ENCODE assay signal across 18 cellular contexts in genomic region chr7:141151726-141152125, GRCh38.
"Had no signal": no experiment of that assay in that cellular context is flagged by ENCODE, and none has a peak within 500 bp of the region (broad histone marks: within the 10 kb centered on the region; RNA-seq: fewer than 3 reads in every experiment).

No MANE protein-coding gene starts in this region.

- H3K9me3 Mint-ChIP-seq: immature natural killer cell, nephron progenitor cell had no signal

- H3K27ac ChIP-seq: esophagus squamous epithelium, gastroesophageal sphincter, neutrophil, spleen, tibial artery, upper lobe of left lung, vagina had no signal

- DNase-seq: esophagus squamous epithelium; foreskin fibroblast; immature natural killer cell; left cardiac atrium; left ventricle myocardium superior; nephron progenitor cell; posterior cingulate gyrus; spleen; stimulated activated CD4-positive, alpha-beta T cell treated with anti-CD3 and anti-CD28 coated beads, Interleukin-15, amount 100 ng/mL, for 24 hours; stimulated activated CD4-positive, alpha-beta T cell treated with anti-CD3 and anti-CD28 coated beads, Interleukin-1b, Interleukin-23, amount 100 ng/mL, for 48 hours; stimulated activated CD4-positive, alpha-beta T cell treated with anti-CD3 and anti-CD28 coated beads, Interleukin-4, amount 100 ng/mL, for 24 hours; stimulated activated naive CD4-positive, alpha-beta T cell; tibial artery had no signal

- H3K36me3 ChIP-seq: esophagus squamous epithelium, gastroesophageal sphincter, neutrophil, spleen, tibial artery, upper lobe of left lung, vagina had no signal

- H3K4me3 ChIP-seq: esophagus squamous epithelium, gastroesophageal sphincter, spleen, tibial artery, upper lobe of left lung, vagina had no signal

- H3K4me1 Mint-ChIP-seq: immature natural killer cell, nephron progenitor cell had no signal

- H3K27me3 ChIP-seq: esophagus squamous epithelium, gastroesophageal sphincter, neutrophil, spleen, tibial artery, upper lobe of left lung, vagina had no signal

- H3K27ac Mint-ChIP-seq: immature natural killer cell, nephron progenitor cell had no signal

- H3K9me3 ChIP-seq: esophagus squamous epithelium, neutrophil, tibial artery, upper lobe of left lung, vagina had no signal

- H3K4me3 Mint-ChIP-seq: immature natural killer cell, nephron progenitor cell had no signal

- ATAC-seq: gastroesophageal sphincter, left cardiac atrium, left ventricle myocardium superior, sciatic nerve had no signal

- H3K4me1 ChIP-seq: esophagus squamous epithelium, gastroesophageal sphincter, spleen, tibial artery, upper lobe of left lung, vagina had no signal
